ENCODE assay signal across 9 cellular contexts in the genomic region with DNA sequence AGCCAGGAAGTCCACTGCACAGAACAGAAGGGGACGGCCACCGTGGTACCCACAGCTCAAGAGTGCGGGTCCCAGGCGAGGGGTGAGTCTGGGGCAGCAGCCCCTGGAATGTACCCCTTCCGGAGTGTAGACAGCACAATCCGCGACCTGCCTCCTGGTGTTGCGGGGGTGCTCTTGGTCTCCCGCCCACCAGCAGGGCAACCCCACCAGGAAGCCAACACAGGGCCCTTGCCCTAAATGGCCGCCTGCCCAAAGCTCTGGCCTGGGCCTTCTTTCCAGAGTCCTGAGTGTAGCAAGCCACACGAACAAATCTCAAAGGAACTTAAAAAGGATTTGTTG. TPM values are rescaled to one million over a fixed set of nuclear protein-coding genes. Genes with fewer than 3 reads are reported as not detected.
DNase-seq lines count a peak whose midpoint lies in the region; ATAC-seq, FAIRE-seq and TF ChIP-seq lines count a peak whose summit lies in the region.
"Had no signal": no experiment of that assay in that cellular context is flagged by ENCODE, and none has a peak within 500 bp of the region (broad histone marks: within the 10 kb centered on the region; RNA-seq: fewer than 3 reads in every experiment).

No MANE protein-coding gene starts in this region.

- TF ChIP-seq EP300 in H1 (IDR thresholded peaks at IDR 0.05; ENCODE audit: borderline replicate concordance in 1 of 2, low read depth in 2 of 2, low read length in 2 of 2) (no peak), ovary (IDR thresholded peaks at IDR 0.05) (no peak)

- in situ Hi-C loops in ACHN (cut with HindIII; ENCODE audit: low pct_ligation_motif_present, low pct_unique_long_range_greater_than_20kb, low sequenced_read_pairs): no loop called here

- H4K91ac ChIP-seq in H1 (replicated peaks; ENCODE audit: insufficient read length, low read length): no peak overlapping the region

- peaks cover 5% of the 10 kb centered on the region for H3K79me1 ChIP-seq in H1 (ENCODE audit: low read depth, low read length)

- peaks cover 4% of the 10 kb centered on the region for H3F3A ChIP-seq in PC-3 (ENCODE audit: low read length, unreplicated experiment)

- H3K79me2 ChIP-seq in PC-3 (ENCODE audit: low read length): peaks cover 35% of the 10 kb centered on the region
- peaks cover 0 to 31% of the 10 kb centered on the region in 2 experiments; a peak in 2 of 4 replicates for H3K79me2 ChIP-seq in H1 (ENCODE audit: control insufficient read depth in 1 of 2, insufficient read depth in 2 of 2, low read length in 2 of 2)

- H3K14ac ChIP-seq in H1 (ENCODE audit: insufficient read length): no peak overlapping the region

- no peaks in the 10 kb centered on the region for H3K27me3 ChIP-seq in PC-3 (ENCODE audit: low read length)
- no peaks in the 10 kb centered on the region; a peak in 1 of 7 replicates for H3K27me3 ChIP-seq in H1 (replicated peaks in 1 of 4; ENCODE audit: control insufficient read depth in 3 of 4, extremely low read depth in 1 of 4, insufficient read depth in 3 of 4, low read length in 3 of 4)
- no peaks in the 10 kb centered on the region for H3K27me3 ChIP-seq in ovary
- H3K27me3 ChIP-seq: esophagus squamous epithelium had no signal

- BruUV-seq in PC-3 (replicated peaks; lab: Mats Ljungman, UMichigan): TSS peak; percentile 70

- no peak overlapping the region for H2BK20ac ChIP-seq in H1 (ENCODE audit: low read length)

- H2BK5ac ChIP-seq in H1 (ENCODE audit: low read depth, low read length): no peak overlapping the region

- intact Hi-C loops in PC-3 (cut with micrococcal nuclease): no loop called here
- intact Hi-C loops in ovary (cut with DNase I): no loop called here

- peaks cover 6% of the 10 kb centered on the region; the same call in 1 of the 2 replicates for H3K23me2 ChIP-seq in H1 (ENCODE audit: low read depth, low read length)

- H3K4ac ChIP-seq in H1 (replicated peaks; ENCODE audit: insufficient read length, low read depth, low read length): peak overlapping the region; percentile 38

- H4K20me1 ChIP-seq in PC-3 (ENCODE audit: low read length): 0 out of 2 replicates have a peak, but pooled peaks cover 3% of the 10 kb centered on the region
- peaks cover 3 to 8% of the 10 kb centered on the region in 2 experiments for H4K20me1 ChIP-seq in H1 (replicated peaks in 1 of 2; ENCODE audit: control insufficient read depth in 1 of 2, insufficient read depth in 2 of 2, low read length in 2 of 2)

- H3K23ac ChIP-seq in H1 (ENCODE audit: insufficient read length): no peak overlapping the region

- no peaks in the 10 kb centered on the region for H3K9me2 ChIP-seq in PC-3 (replicated peaks; ENCODE audit: low read length)

- no peak overlapping the region for H3K4me3 ChIP-seq in PC-3 (ENCODE audit: low read length)
- peak overlapping the region in 1 of 4 experiments; percentile 71; a peak in 2 of 8 replicates for H3K4me3 ChIP-seq in H1 (ENCODE audit: extremely low read depth in 1 of 4, insufficient read depth in 2 of 4, low read depth in 3 of 4, low read length in 4 of 4)
- no peak overlapping the region for H3K4me3 ChIP-seq in ovary

- H3K9ac ChIP-seq in PC-3 (ENCODE audit: low read length) (no peak overlapping the region), H1 (replicated peaks in 1 of 4; ENCODE audit: extremely low read depth in 1 of 4, low read depth in 3 of 4, low read length in 3 of 4) (no peak overlapping the region)

- POLR2A ChIA-PET in PC-3 (lab: Charles Lee; ENCODE audit: unreplicated experiment) (no interaction called here), H1 (lab: Charles Lee; ENCODE audit: partially characterized antibody) (interaction anchor here (1.0 kb wide), 1 partner anchor 13 kb away, joined by 3 read pairs; no protein-coding TSS in a partner anchor)

- TF ChIP-seq POLR2A in H1 (IDR thresholded peaks at IDR 0.05; ENCODE audit: control extremely low read depth in 1 of 2, low read depth in 2 of 2, low read length in 2 of 2) (no peak), ovary (IDR thresholded peaks at IDR 0.05) (no peak)

- CTCF ChIA-PET in PC-3 (lab: Charles Lee) (no interaction called here), H1 (lab: Charles Lee; ENCODE audit: partially characterized antibody) (interaction anchor here (0.6 to 1.6 kb wide), 3 partner anchors 13 to 158 kb away, joined by 3 to 7 read pairs (median 4); no protein-coding TSS in a partner anchor)

- H4K8ac ChIP-seq in H1 (ENCODE audit: extremely low read depth, insufficient read depth, low read length): no peak overlapping the region

- H2AFZ ChIP-seq in PC-3 (ENCODE audit: low read length): no peak overlapping the region
- H2AFZ ChIP-seq in H1 (ENCODE audit: low read length): no peak overlapping the region

- H3K9me3 ChIP-seq in PC-3 (ENCODE audit: low read length) (no peaks in the 10 kb centered on the region), H1 (ENCODE audit: insufficient read depth in 2 of 2, low read depth in 1 of 2, low read length in 1 of 2) (no peaks in the 10 kb centered on the region), ovary (no peaks in the 10 kb centered on the region)
- H3K9me3 ChIP-seq: esophagus squamous epithelium had no signal

- peak overlapping the region; percentile 3; the same call in 1 of the 2 replicates for H2AK5ac ChIP-seq in H1 (ENCODE audit: low read depth, low read length)

- FAIRE-seq in H1 (lab: Jason Lieb, UNC): no peak

- WGBS in H1 (ENCODE audit: extremely low coverage in 1 of 2, insufficient coverage in 1 of 2, insufficient read length in 1 of 2, insufficient replicate concordance in 2 of 2, low coverage in 1 of 2, low lambda C conversion rate in 2 of 2, missing lambda C conversion rate in 1 of 2), 2 experiments: 90% methylated on average over 11 of the region's 11 CpGs; no CpG with 5 or more reads in 1 of the 2 experiments
- WGBS in ovary, 3 donors: 69 to 81% (median 71%) methylated on average over 10 to 11 of the region's 11 CpGs

- TF ChIP-seq RAD21 in H1 (IDR thresholded peaks at IDR 0.05 in 1 of 2, conservative IDR thresholded peaks at IDR 0.05 in 1 of 2; ENCODE audit: low read depth in 2 of 2, low read length in 2 of 2): no peak

- no peak overlapping the region for H2BK120ac ChIP-seq in H1 (replicated peaks; ENCODE audit: low read depth, low read length)

- no peak overlapping the region for H3K18ac ChIP-seq in H1 (ENCODE audit: extremely low read depth, low read length)

- H3K56ac ChIP-seq in H1 (replicated peaks; ENCODE audit: insufficient read length, low read depth, low read length): no peak overlapping the region

- H3K4me2 ChIP-seq in PC-3 (ENCODE audit: low read length) (0 out of 2 replicates have a peak overlapping the region, but pooled peaks have one; percentile 96), H1 (ENCODE audit: insufficient read depth in 1 of 2, low read depth in 2 of 2, low read length in 2 of 2) (peak overlapping the region; percentile 8 to 21; a peak in 1 of 4 replicates)

- ATAC-seq in PC-3 (no peak), HG02885 (IDR thresholded peaks at IDR 0.05; ENCODE audit: poor library complexity, unreplicated experiment) (no peak), HG03520 (IDR thresholded peaks at IDR 0.05; ENCODE audit: unreplicated experiment) (no peak), HG02884 (IDR thresholded peaks at IDR 0.05; ENCODE audit: unreplicated experiment) (no peak)

- no peak overlapping the region for H4K5ac ChIP-seq in H1 (ENCODE audit: insufficient read length, low read depth, low read length)

- TF ChIP-seq CTCF in PC-3 (conservative IDR thresholded peaks at IDR 0.05; ENCODE audit: low read depth, low read length) (no peak), H1 (IDR thresholded peaks at IDR 0.05; ENCODE audit: control extremely low read depth in 1 of 3, insufficient read depth in 1 of 3, low read depth in 1 of 3, low read length in 3 of 3) (no peak), ovary (IDR thresholded peaks at IDR 0.05) (no peak)

- H3K4me1 ChIP-seq in PC-3 (ENCODE audit: insufficient read depth, low read length) (peaks cover 17% of the 10 kb centered on the region; the same call in 1 of the 2 replicates), H1 (replicated peaks in 1 of 4; ENCODE audit: control insufficient read depth in 3 of 4, insufficient read depth in 4 of 4, low read length in 3 of 4) (peaks cover 0 to 15% (median 9%) of the 10 kb centered on the region in 4 experiments; a peak in 4 of 7 replicates), ovary (ENCODE audit: insufficient read depth) (peaks cover 11% of the 10 kb centered on the region)

- no peaks in the 10 kb centered on the region for H3K36me3 ChIP-seq in PC-3 (ENCODE audit: low read depth, low read length)
- H3K36me3 ChIP-seq in H1 (ENCODE audit: control insufficient read depth in 2 of 4, insufficient read depth in 4 of 4, low read length in 3 of 4): peaks cover 0 to 2% (median 0%) of the 10 kb centered on the region in 4 experiments; a peak in 1 of 8 replicates
- no peaks in the 10 kb centered on the region for H3K36me3 ChIP-seq in ovary
- H3K36me3 ChIP-seq: esophagus squamous epithelium had no signal

- 0 out of 2 replicates have a peak overlapping the region, but pooled peaks have one; percentile 29 for H2BK15ac ChIP-seq in H1 (ENCODE audit: low read length)

- no peak overlapping the region for H2BK12ac ChIP-seq in H1 (ENCODE audit: low read depth, low read length)

- H3K27ac ChIP-seq in PC-3 (ENCODE audit: low read length): no peak overlapping the region
- no peak overlapping the region for H3K27ac ChIP-seq in H1 (ENCODE audit: low read depth, low read length)
- peak overlapping the region in 1 of 2 donors; percentile 55 for H3K27ac ChIP-seq in ovary

- peak; percentile 25 for DNase-seq in D341Med (ENCODE audit: low spot score)
- DNase-seq in PC-3: no peak
- no peak for DNase-seq in H1 (ENCODE audit: low read depth in 1 of 2, low spot score in 2 of 2)
- peak; percentile 25 to 63 (median 47) for DNase-seq in ovary
- no peak for DNase-seq in ACHN
- DNase-seq: esophagus squamous epithelium had no signal

RNA-seq across cellular contexts. Expression of a gene that starts 1.1 kb away (rescaled TPM):
- total RNA-seq in PC-3 (2014; rRNA removed): 54.2 and 66.6 TPM in 2 replicates
- 31.6 and 33.5 TPM in 2 replicates for total RNA-seq in H1 (2021; fragmentation: NEBNext Ultra II Directional; extraction: Animal tissue kit (Norgen Biotek cat#: 25700))
- polyA plus RNA-seq in H1 (2011; rRNA removed): 43.8 and 48.3 TPM in 2 replicates
- 22.7 TPM for polyA plus RNA-seq in H1 (2011; cell fraction: cytosol; rRNA removed)
- polyA plus RNA-seq in H1 (2011; cell fraction: nucleus; rRNA removed): 47.4 TPM
- 47.5 to 77.8 TPM (median 65.6 TPM) in 4 replicates for polyA plus RNA-seq in H1 (2012, experiment 1 of 2)
- 70.7 TPM for polyA plus RNA-seq in H1 (2012, experiment 2 of 2)
- polyA plus RNA-seq in H1 (2013, experiment 1 of 2): 40.9 TPM
- 42.0 TPM for polyA plus RNA-seq in H1 (2013, experiment 2 of 2)
- 12.0 and 29.3 TPM in 2 replicates for polyA minus RNA-seq in H1 (2011; rRNA and poly(A)+ RNA removed)
- 17.7 TPM for polyA minus RNA-seq in H1 (2011; cell fraction: cytosol; rRNA and poly(A)+ RNA removed)
- 18.7 TPM for polyA minus RNA-seq in H1 (2011; cell fraction: nucleus; rRNA and poly(A)+ RNA removed)
- 10 to 100 TPM in 4 of 7 donors, 1 to 10 TPM in 3; 2.4 to 18.2 (median 10.1) TPM for total RNA-seq in ovary
- 1 to 10 TPM in 1 of 2 donors, under 1 TPM in 1; 0.88 to 6.9 TPM for polyA plus RNA-seq in ovary

Comparison
In these comparisons a context has a peak if more than half of its experiments do, and no peak if none do; other contexts are left out.
1. DNase-seq: peak in D341Med (single experiment) and ovary (5 of 5); none in PC-3 (single experiment), H1 (0 of 2) and ACHN (single experiment).